ENCODE assay signal across 16 cellular contexts in the genomic region with DNA sequence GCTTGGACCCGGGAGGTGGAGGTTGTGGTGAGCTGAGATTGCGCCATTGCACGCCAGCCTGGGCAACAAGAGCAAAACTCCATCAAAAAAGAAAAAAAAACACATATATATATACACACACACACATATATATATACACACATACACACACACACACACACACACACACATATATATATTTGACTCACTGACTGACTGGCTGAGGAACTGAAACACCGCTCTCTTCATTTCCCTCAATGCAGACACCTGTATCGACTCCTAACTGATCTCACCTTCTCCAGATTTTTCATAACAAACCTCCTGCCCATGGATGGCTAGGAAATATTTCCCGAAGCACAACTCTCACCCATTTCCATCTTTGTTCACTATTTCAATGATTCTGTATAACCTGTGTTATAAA.
DNase-seq lines count a peak whose midpoint lies in the region; ATAC-seq and TF ChIP-seq lines count a peak whose summit lies in the region.
"Had no signal": no experiment of that assay in that cellular context is flagged by ENCODE, and none has a peak within 500 bp of the region (broad histone marks: within the 10 kb centered on the region; RNA-seq: fewer than 3 reads in every experiment).

No MANE protein-coding gene starts in this region.

- H4K8ac ChIP-seq in IMR-90 (ENCODE audit: low read depth in 2 of 2, low read length in 2 of 2) = no peak overlapping the region; a peak in 1 of 4 replicates

- no peak overlapping the region for H2AK5ac ChIP-seq in IMR-90 (ENCODE audit: low read depth, low read length)

- no peak for TF ChIP-seq RAD21 in IMR-90 (IDR thresholded peaks at IDR 0.05; ENCODE audit: low read length)

- no peaks in the 10 kb centered on the region for H3K9me1 ChIP-seq in IMR-90 (ENCODE audit: insufficient read depth, low read length)

- no peaks in the 10 kb centered on the region for H3K36me3 ChIP-seq in IMR-90 (ENCODE audit: control insufficient read depth, insufficient read depth, low read length)

- H2BK120ac ChIP-seq in IMR-90 (ENCODE audit: low read depth, low read length) = no peak overlapping the region

- no peak overlapping the region for H3K4me2 ChIP-seq in IMR-90 (ENCODE audit: low read depth, low read length)

- H3K27ac ChIP-seq in IMR-90 (ENCODE audit: insufficient read depth, low read length) = no peak overlapping the region
- H3K27ac ChIP-seq: C4-2B, GM23248 had no signal

- no peak overlapping the region for H2AFZ ChIP-seq in IMR-90 (replicated peaks; ENCODE audit: low read length, poor library complexity)
- H2AFZ ChIP-seq: GM23248 had no signal

- H3K14ac ChIP-seq in IMR-90 (replicated peaks; ENCODE audit: low read depth, low read length) = no peak overlapping the region

- no peak overlapping the region for H3K4me3 ChIP-seq in IMR-90 (ENCODE audit: insufficient read depth, low read depth, low read length)
- H3K4me3 ChIP-seq: GM23248 had no signal

- peaks cover 13% of the 10 kb centered on the region for H3K4me1 ChIP-seq in IMR-90 (ENCODE audit: control insufficient read depth, insufficient read depth, low read length)

- no peaks in the 10 kb centered on the region for H3K27me3 ChIP-seq in IMR-90 (ENCODE audit: control insufficient read depth, insufficient read depth, low read length)

- no peaks in the 10 kb centered on the region for H3K36me3 Mint-ChIP-seq in stimulated activated memory B cell treated with anti-CD40 and anti-IgM and Interleukin-4, amounts not matched to agents 10 μg/mL and 1 μg/mL and 100 μg/mL, for 72 hours
- no peaks in the 10 kb centered on the region for H3K36me3 Mint-ChIP-seq in activated naive CD4-positive, alpha-beta T cell treated with anti-CD3 and anti-CD28 coated beads for 36 hours (ENCODE audit: low read depth)

- H3K9ac ChIP-seq in IMR-90 (ENCODE audit: low read depth, low read length) = no peak overlapping the region
- H3K9ac ChIP-seq: GM23248 had no signal

- in situ Hi-C loops in GM13976 (cut with MboI; ENCODE audit: low sequenced_read_pairs, unreplicated experiment) (no loop called here), IMR-90 (cut with MboI; ENCODE audit: low sequenced_read_pairs) (no loop called here)

- no peaks in the 10 kb centered on the region for H3K27me3 Mint-ChIP-seq in stimulated activated memory B cell treated with anti-CD40 and anti-IgM and Interleukin-4, amounts not matched to agents 10 μg/mL and 1 μg/mL and 100 μg/mL, for 72 hours
- no peaks in the 10 kb centered on the region for H3K27me3 Mint-ChIP-seq in activated naive CD4-positive, alpha-beta T cell treated with anti-CD3 and anti-CD28 coated beads for 36 hours (ENCODE audit: low read depth)

- no peak overlapping the region for H3K56ac ChIP-seq in IMR-90 (ENCODE audit: extremely low read depth, insufficient read depth, low read length)

- no peaks in the 10 kb centered on the region for H3K9me3 ChIP-seq in IMR-90 (ENCODE audit: control insufficient read depth, insufficient read depth, low read length)

- H3K27ac Mint-ChIP-seq in stimulated activated memory B cell treated with anti-CD40 and anti-IgM and Interleukin-4, amounts not matched to agents 10 μg/mL and 1 μg/mL and 100 μg/mL, for 72 hours = no peak overlapping the region
- no peak overlapping the region for H3K27ac Mint-ChIP-seq in activated naive CD4-positive, alpha-beta T cell treated with anti-CD3 and anti-CD28 coated beads for 36 hours
- H3K27ac Mint-ChIP-seq: T-helper 1 cell treated with Interleukin-12 subunit alpha and Interleukin-12 subunit beta and Interleukin-4 antibody, amounts not matched to agents 30 μg/mL and 1 μg/mL, for 36 hours had no signal

- BruUV-seq in IMR-90 (replicated peaks; lab: Mats Ljungman, UMichigan) = no TSS peak

- no peaks in the 10 kb centered on the region for H3K9me3 Mint-ChIP-seq in stimulated activated memory B cell treated with anti-CD40 and anti-IgM and Interleukin-4, amounts not matched to agents 10 μg/mL and 1 μg/mL and 100 μg/mL, for 72 hours
- H3K9me3 Mint-ChIP-seq in activated naive CD4-positive, alpha-beta T cell treated with anti-CD3 and anti-CD28 coated beads for 36 hours = peaks cover 5% of the 10 kb centered on the region

- H3K4me1 Mint-ChIP-seq in stimulated activated memory B cell treated with anti-CD40 and anti-IgM and Interleukin-4, amounts not matched to agents 10 μg/mL and 1 μg/mL and 100 μg/mL, for 72 hours = no peaks in the 10 kb centered on the region
- H3K4me1 Mint-ChIP-seq in activated naive CD4-positive, alpha-beta T cell treated with anti-CD3 and anti-CD28 coated beads for 36 hours (ENCODE audit: low read depth) = no peaks in the 10 kb centered on the region

- dilution Hi-C loops in IMR-90 (cut with HindIII; ENCODE audit: low sequenced_read_pairs, unreplicated experiment) = no loop called here

- H2BK15ac ChIP-seq in IMR-90 (ENCODE audit: low read depth, low read length) = no peak overlapping the region

- H3K4me3 Mint-ChIP-seq in stimulated activated memory B cell treated with anti-CD40 and anti-IgM and Interleukin-4, amounts not matched to agents 10 μg/mL and 1 μg/mL and 100 μg/mL, for 72 hours = no peak overlapping the region
- no peak overlapping the region for H3K4me3 Mint-ChIP-seq in activated naive CD4-positive, alpha-beta T cell treated with anti-CD3 and anti-CD28 coated beads for 36 hours
- H3K4me3 Mint-ChIP-seq: T-helper 1 cell treated with Interleukin-12 subunit alpha and Interleukin-12 subunit beta and Interleukin-4 antibody, amounts not matched to agents 30 μg/mL and 1 μg/mL, for 36 hours had no signal

- intact Hi-C loops in IMR-90 (cut with micrococcal nuclease) = no loop called here
- intact Hi-C loops in activated naive CD4-positive, alpha-beta T cell treated with anti-CD3 and anti-CD28 coated beads for 36 hours (cut with micrococcal nuclease) = no loop called here

- no peaks in the 10 kb centered on the region for H4K20me1 ChIP-seq in IMR-90 (ENCODE audit: insufficient read depth, low read length)

- no peak overlapping the region; the same call in 1 of the 2 replicates for H3K4ac ChIP-seq in IMR-90 (ENCODE audit: low read depth, low read length)

- CTCF ChIA-PET in IMR-90 (lab: Yijun Ruan, JAX) = no interaction called here
- CTCF ChIA-PET in activated naive CD4-positive, alpha-beta T cell treated with anti-CD3 and anti-CD28 coated beads for 36 hours (lab: Charles Lee) = no interaction called here

- WGBS in IMR-90 (ENCODE audit: extremely low coverage in 2 of 2, insufficient read length in 1 of 2), 2 experiments = no CpG with 5 or more reads among the region's 6 CpGs

- POLR2A ChIA-PET in IMR-90 (lab: Charles Lee; ENCODE audit: unreplicated experiment) = no interaction called here

- no peak overlapping the region for H2AK9ac ChIP-seq in IMR-90 (replicated peaks; ENCODE audit: low read depth, low read length, poor library complexity)

- H3K23ac ChIP-seq in IMR-90 (ENCODE audit: low read depth, low read length) = no peak overlapping the region

- no peak for TF ChIP-seq POLR2A in IMR-90 (IDR thresholded peaks at IDR 0.05; ENCODE audit: low read depth, low read length)

- H2BK20ac ChIP-seq in IMR-90 (ENCODE audit: low read depth, low read length) = no peak overlapping the region

- no peak overlapping the region for H4K5ac ChIP-seq in IMR-90 (ENCODE audit: low read depth, low read length)

- no peak overlapping the region for H2BK5ac ChIP-seq in IMR-90 (ENCODE audit: low read depth, low read length, poor library complexity, severe bottlenecking)

- no peaks in the 10 kb centered on the region for H3K79me1 ChIP-seq in IMR-90 (ENCODE audit: low read depth in 1 of 2, low read length in 2 of 2)

- DNase-seq in GM13976 (ENCODE audit: low spot score) (peak; percentile 5), IMR-90 (no peak), NCI-H2029 (lab: John Stamatoyannopoulos, UW) (no peak)
- DNase-seq in stimulated activated CD4-positive, alpha-beta T cell treated with anti-CD3 and anti-CD28 coated beads, Interleukin-4, amount 100 ng/mL, for 1 hour = no peak
- DNase-seq in activated naive CD4-positive, alpha-beta T cell treated with anti-CD3 and anti-CD28 coated beads for 36 hours = no peak
- DNase-seq: DND-41, GDM1, GM23248, NCI-H1092, NCI-H2227 treated with DMSO at 0.1 percent for 48 hours, NCI-H524, SIG-M5 had no signal

- ATAC-seq in GM21360 (IDR thresholded peaks at IDR 0.05; ENCODE audit: unreplicated experiment) (peak; percentile 51), IMR-90 (ENCODE audit: low read depth) (no peak)
- peak; percentile 74 for ATAC-seq in stimulated activated memory B cell treated with anti-CD40 and anti-IgM and Interleukin-4, amounts not matched to agents 10 μg/mL and 1 μg/mL and 100 μg/mL, for 72 hours

- H4K91ac ChIP-seq in IMR-90 (ENCODE audit: insufficient read depth, low read depth, low read length) = 0 out of 2 replicates have a peak overlapping the region, but pooled peaks have one; percentile 46

- H3K18ac ChIP-seq in IMR-90 (ENCODE audit: low read depth, low read length) = no peak overlapping the region; the same call in 1 of the 2 replicates

- TF ChIP-seq CTCF in GM13976 (IDR thresholded peaks at IDR 0.05; ENCODE audit: borderline replicate concordance, control extremely low read depth, extremely low read depth, insufficient read depth, missing control alignments) (no peak), IMR-90 (conservative IDR thresholded peaks at IDR 0.05; ENCODE audit: low read depth, low read length) (no peak)

TF ChIP-seq in IMR-90, 13 proteins besides CTCF, POLR2A, EP300 and RAD21 (continues in another document):
- TF ChIP-seq RFX5 (IDR thresholded peaks at IDR 0.05; ENCODE audit: low read depth, low read length) (no peak), MAFK (IDR thresholded peaks at IDR 0.05; ENCODE audit: low read depth, low read length) (no peak), USF2 (IDR thresholded peaks at IDR 0.05; ENCODE audit: low read depth, low read length) (no peak), CEBPB (IDR thresholded peaks at IDR 0.05; ENCODE audit: low read depth, low read length) (no peak), MAZ (IDR thresholded peaks at IDR 0.05; ENCODE audit: borderline replicate concordance, low read depth, low read length) (no peak), BHLHE40 (IDR thresholded peaks at IDR 0.05; ENCODE audit: low read depth, low read length) (no peak), RCOR1 (IDR thresholded peaks at IDR 0.05; ENCODE audit: insufficient replicate concordance, low read length) (no peak), CHD1 (IDR thresholded peaks at IDR 0.05; ENCODE audit: low read depth, low read length) (no peak), MXI1 (IDR thresholded peaks at IDR 0.05; ENCODE audit: borderline replicate concordance, low read depth, low read length) (no peak)
